16 cellular contexts compared by ENCODE assay signal in genomic region chr21:39104911-39105310, GRCh38.
DNase-seq lines count a peak whose midpoint lies in the region; ATAC-seq and TF ChIP-seq lines count a peak whose summit lies in the region.
"Had no signal": no experiment of that assay in that cellular context is flagged by ENCODE, and none has a peak within 500 bp of the region (broad histone marks: within the 10 kb centered on the region; RNA-seq: fewer than 3 reads in every experiment).

No MANE protein-coding gene starts in this region.

- TF ChIP-seq EP300 in sigmoid colon (IDR thresholded peaks at IDR 0.05) = no peak

- intact Hi-C loops in A673 (cut with micrococcal nuclease; ENCODE audit: unreplicated experiment) (no loop called here), sigmoid colon (cut with DNase I) (loop anchor here (10.0 kb wide), 1 partner anchor 100 kb away; no protein-coding TSS in a partner anchor)

- no peak overlapping the region for H3K27ac ChIP-seq in A673 (ENCODE audit: low read depth, low read length, poor library complexity, severe bottlenecking)
- H3K27ac ChIP-seq in Karpas-422 (ENCODE audit: low read length) = no peak overlapping the region
- peak overlapping the region; percentile 29 for H3K27ac ChIP-seq in fibroblast of lung (ENCODE audit: insufficient read depth, low read length)
- peak overlapping the region in 3 of 4 donors; percentile 25 to 48 (median 31) for H3K27ac ChIP-seq in sigmoid colon
- H3K27ac ChIP-seq: foreskin keratinocyte, ovary had no signal

- H3K36me3 ChIP-seq in A673 (ENCODE audit: insufficient read depth, low read length, poor library complexity, severe bottlenecking) = no peaks in the 10 kb centered on the region
- no peaks in the 10 kb centered on the region for H3K36me3 ChIP-seq in Karpas-422 (ENCODE audit: insufficient read depth, low read length)
- H3K36me3 ChIP-seq in fibroblast of lung (ENCODE audit: control insufficient read depth, insufficient read depth, low read length) = no peaks in the 10 kb centered on the region
- H3K36me3 ChIP-seq in sigmoid colon = no peaks in the 10 kb centered on the region
- H3K36me3 ChIP-seq: ovary, suprapubic skin had no signal

- in situ Hi-C loops in GM13976 (cut with MboI; ENCODE audit: low sequenced_read_pairs, unreplicated experiment) = no loop called here

- CTCF ChIA-PET in A673 (lab: Charles Lee) = no interaction called here

- no peak overlapping the region for H3K4me3 ChIP-seq in A673 (ENCODE audit: low read depth, low read length, poor library complexity, severe bottlenecking)
- H3K4me3 ChIP-seq in Karpas-422 (ENCODE audit: low read length) = no peak overlapping the region
- no peak overlapping the region for H3K4me3 ChIP-seq in fibroblast of lung (replicated peaks in 1 of 4; ENCODE audit: control extremely low read depth in 1 of 4, insufficient read depth in 1 of 4, low read depth in 3 of 4, low read length in 4 of 4)
- no peak overlapping the region for H3K4me3 ChIP-seq in sigmoid colon
- H3K4me3 ChIP-seq: ovary, suprapubic skin had no signal

- H3K9ac ChIP-seq in Karpas-422 (ENCODE audit: low read length) (no peak overlapping the region), fibroblast of lung (ENCODE audit: insufficient read depth, low read length) (no peak overlapping the region)

- H3K4me1 ChIP-seq in A673 (ENCODE audit: insufficient read depth, low read length, poor library complexity, severe bottlenecking) (no peaks in the 10 kb centered on the region), Karpas-422 (ENCODE audit: low read length) (no peaks in the 10 kb centered on the region), fibroblast of lung (ENCODE audit: control insufficient read depth, extremely low read depth, insufficient read depth, low read length) (peaks cover 3% of the 10 kb centered on the region), sigmoid colon (peaks cover 0 to 16% (median 8%) of the 10 kb centered on the region in 4 donors)
- H3K4me1 ChIP-seq: foreskin keratinocyte had no signal

- no TSS peak for BruUV-seq in A673 (replicated peaks; lab: Mats Ljungman, UMichigan)

- TF ChIP-seq CTCF in A673 (conservative IDR thresholded peaks at IDR 0.05; ENCODE audit: low read depth, low read length) (no peak), fibroblast of lung (conservative IDR thresholded peaks at IDR 0.05 in 1 of 2, IDR thresholded peaks at IDR 0.05 in 1 of 2; ENCODE audit: low read depth in 1 of 2, low read length in 2 of 2) (no peak), sigmoid colon (IDR thresholded peaks at IDR 0.05) (no peak), GM13976 (IDR thresholded peaks at IDR 0.05; ENCODE audit: borderline replicate concordance, control extremely low read depth, extremely low read depth, insufficient read depth, missing control alignments) (no peak)

- H3K27me3 ChIP-seq in A673 (replicated peaks; ENCODE audit: insufficient read depth, low read depth, low read length, poor library complexity) (no peaks in the 10 kb centered on the region), Karpas-422 (ENCODE audit: low read length) (no peaks in the 10 kb centered on the region), fibroblast of lung (ENCODE audit: control insufficient read depth, insufficient read depth, low read length) (no peaks in the 10 kb centered on the region), sigmoid colon (no peaks in the 10 kb centered on the region)
- H3K27me3 ChIP-seq: foreskin keratinocyte, ovary, suprapubic skin had no signal

- POLR2A ChIA-PET in A673 (lab: Charles Lee; ENCODE audit: low non-redundant PET) = no interaction called here

- H3K9me3 ChIP-seq in A673 (ENCODE audit: low read depth, low read length, poor library complexity, severe bottlenecking) (no peaks in the 10 kb centered on the region), Karpas-422 (ENCODE audit: low read length) (no peaks in the 10 kb centered on the region), fibroblast of lung (ENCODE audit: control insufficient read depth, insufficient read depth, low read depth, low read length) (no peaks in the 10 kb centered on the region), sigmoid colon (no peaks in the 10 kb centered on the region)
- H3K9me3 ChIP-seq: ovary, suprapubic skin had no signal

- no peak for ATAC-seq in GM18861 (IDR thresholded peaks at IDR 0.05; ENCODE audit: unreplicated experiment)
- ATAC-seq: foreskin keratinocyte had no signal

- H4K20me1 ChIP-seq in Karpas-422 (ENCODE audit: insufficient read depth, low read depth, low read length) (no peaks in the 10 kb centered on the region), fibroblast of lung (ENCODE audit: control insufficient read depth, extremely low read depth, insufficient read depth, low read length) (no peaks in the 10 kb centered on the region)

- peak; percentile 9 for DNase-seq in A673 (ENCODE audit: low spot score)
- no peak for DNase-seq in Karpas-422
- DNase-seq in fibroblast of lung (ENCODE audit: low read depth in 2 of 2) = no peak
- no peak for DNase-seq in sigmoid colon
- no peak for DNase-seq in AG08396 (ENCODE audit: low spot score)
- DNase-seq in C1 segment of cervical spinal cord (lab: John Stamatoyannopoulos, UW) = no peak
- no peak for DNase-seq in GM13976 (ENCODE audit: low spot score)
- DNase-seq: activated CD4-positive, alpha-beta T cell treated with anti-CD3 and anti-CD28 coated beads, Interleukin-2, amount 10 ng/mL, durations not matched to agents 7 days and 5 days; aorta; DMS79; MM.1S; NCI-H2029 treated with DMSO at 0.1 percent for 48 hours; ovary had no signal

- no peaks in the 10 kb centered on the region for H3K9me2 ChIP-seq in Karpas-422 (replicated peaks; ENCODE audit: insufficient read depth, low read length)

- H3K4me2 ChIP-seq in Karpas-422 (ENCODE audit: low read depth, low read length, poor library complexity, severe bottlenecking) = no peak overlapping the region
- H3K4me2 ChIP-seq in fibroblast of lung (ENCODE audit: extremely low read depth, insufficient read depth, low read length) = no peak overlapping the region

- H2AFZ ChIP-seq in Karpas-422 (ENCODE audit: low read length) (0 out of 2 replicates have a peak overlapping the region, but pooled peaks have one; percentile 39), fibroblast of lung (ENCODE audit: low read length) (no peak overlapping the region)

- whole genome bisulfite sequencing in sigmoid colon, 2 donors = 81 to 86% methylated on average over 4 of the region's 4 CpGs

- no peaks in the 10 kb centered on the region for H3K79me2 ChIP-seq in Karpas-422 (ENCODE audit: low read length)
- no peaks in the 10 kb centered on the region for H3K79me2 ChIP-seq in fibroblast of lung (ENCODE audit: control insufficient read depth, insufficient read depth, low read length)

- no peak for TF ChIP-seq POLR2A in sigmoid colon (IDR thresholded peaks at IDR 0.05)

Comparison
In these comparisons a context has a peak if more than half of its experiments do, and no peak if none do; other contexts are left out.
1. H3K27ac ChIP-seq: peak in fibroblast of lung (single experiment) and sigmoid colon (3 of 4); none in A673 (single experiment) and Karpas-422 (single experiment).